Comparison of ENCODE assay signal across 8 cellular contexts in the genomic region with DNA sequence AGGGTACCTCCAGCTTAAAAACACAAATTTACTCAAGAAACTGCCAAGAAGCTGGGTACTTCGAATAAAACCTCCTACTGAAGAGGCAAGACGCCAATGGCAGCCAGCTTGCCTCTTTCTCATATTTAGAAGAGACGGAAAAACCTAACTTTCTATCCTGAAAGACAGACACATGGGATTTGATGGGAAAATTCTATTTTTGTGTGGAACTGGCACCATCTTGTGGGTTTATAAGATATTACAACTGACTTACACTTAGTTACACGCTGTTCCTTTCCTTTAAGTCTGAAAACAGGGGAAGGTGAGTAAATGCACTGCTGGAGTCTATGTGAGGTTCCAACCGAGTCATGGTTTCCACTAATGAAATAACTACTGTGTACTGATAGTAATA. TPM values are rescaled to one million over a fixed set of nuclear protein-coding genes. Genes with fewer than 3 reads are reported as not detected.
DNase-seq lines count a peak whose midpoint lies in the region; ATAC-seq, FAIRE-seq and TF ChIP-seq lines count a peak whose summit lies in the region.

No MANE protein-coding gene starts in this region.

- H3K79me1 ChIP-seq in H1 (ENCODE audit: low read depth, low read length) = no peaks in the 10 kb centered on the region

- CTCF ChIA-PET in H1 (lab: Charles Lee; ENCODE audit: partially characterized antibody) (interaction anchor here (0.6 to 2.3 kb wide), 18 partner anchors 9 to 1359 kb away, joined by 3 to 14 read pairs (median 4); a partner anchor contains a TSS), T-cell (lab: Charles Lee) (no interaction called here)

- peak; percentile 53 for DNase-seq in DMS 273 (lab: John Stamatoyannopoulos, UW; ENCODE audit: unreplicated experiment)
- DNase-seq in DMS 273 treated with DMSO at 0.1 percent for 48 hours (lab: John Stamatoyannopoulos, UW) = no peak
- DNase-seq in NCI-H748 (lab: John Stamatoyannopoulos, UW; ENCODE audit: unreplicated experiment) = peak; percentile 49
- no peak for DNase-seq in H1 (ENCODE audit: low read depth in 1 of 2, low spot score in 2 of 2)
- peak; percentile 51 for DNase-seq in middle frontal gyrus (ENCODE audit: extremely low spot score, low spot score)
- DNase-seq in T-cell = no peak

- H3K9me3 ChIP-seq in H1 (ENCODE audit: insufficient read depth in 2 of 2, low read depth in 1 of 2, low read length in 1 of 2) = no peaks in the 10 kb centered on the region

- H3K36me3 ChIP-seq in H1 (ENCODE audit: control insufficient read depth in 2 of 4, insufficient read depth in 4 of 4, low read length in 3 of 4) = peaks cover 0 to 13% (median 5%) of the 10 kb centered on the region in 4 experiments; a peak in 4 of 8 replicates

- H3K36me3 Mint-ChIP-seq in T-cell = peaks cover 73% of the 10 kb centered on the region

- no peak overlapping the region for H3K4me3 ChIP-seq in H1 (ENCODE audit: extremely low read depth in 1 of 4, insufficient read depth in 2 of 4, low read depth in 3 of 4, low read length in 4 of 4)

- TF ChIP-seq RAD21 in H1 (IDR thresholded peaks at IDR 0.05 in 1 of 2, conservative IDR thresholded peaks at IDR 0.05 in 1 of 2; ENCODE audit: low read depth in 2 of 2, low read length in 2 of 2) = peak; percentile 63 to 67

- no peak overlapping the region for H2BK20ac ChIP-seq in H1 (ENCODE audit: low read length)

- no peaks in the 10 kb centered on the region for H3K27me3 ChIP-seq in H1 (replicated peaks in 1 of 4; ENCODE audit: control insufficient read depth in 3 of 4, extremely low read depth in 1 of 4, insufficient read depth in 3 of 4, low read length in 3 of 4)

- no peak overlapping the region for H2AK5ac ChIP-seq in H1 (ENCODE audit: low read depth, low read length)

- ATAC-seq in GM18909 (IDR thresholded peaks at IDR 0.05; ENCODE audit: poor library complexity, unreplicated experiment) (no peak), T-cell (replicated peaks in 1 of 4) (no peak), GM19328 (IDR thresholded peaks at IDR 0.05; ENCODE audit: unreplicated experiment) (no peak)

- peaks cover 25 to 28% (median 28%) of the 10 kb centered on the region in 3 donors for H3K4me1 Mint-ChIP-seq in T-cell

- no peak overlapping the region for H2AFZ ChIP-seq in H1 (ENCODE audit: low read length)

- no peak overlapping the region for H3K4ac ChIP-seq in H1 (replicated peaks; ENCODE audit: insufficient read length, low read depth, low read length)

- no peaks in the 10 kb centered on the region for H3K27me3 Mint-ChIP-seq in T-cell

- no peak overlapping the region for H2BK15ac ChIP-seq in H1 (ENCODE audit: low read length)

- H3K27ac Mint-ChIP-seq in T-cell = no peak overlapping the region

- 59% methylated on average over 5 of the region's 5 CpGs; no CpG with 5 or more reads in 1 of the 2 experiments for WGBS in H1 (ENCODE audit: extremely low coverage in 1 of 2, insufficient coverage in 1 of 2, insufficient read length in 1 of 2, insufficient replicate concordance in 2 of 2, low coverage in 1 of 2, low lambda C conversion rate in 2 of 2, missing lambda C conversion rate in 1 of 2), 2 experiments

- H3K4me3 Mint-ChIP-seq in T-cell = no peak overlapping the region

- H4K5ac ChIP-seq in H1 (ENCODE audit: insufficient read length, low read depth, low read length) = no peak overlapping the region

- no peaks in the 10 kb centered on the region for H3K9me3 Mint-ChIP-seq in T-cell

- H2BK120ac ChIP-seq in H1 (replicated peaks; ENCODE audit: low read depth, low read length) = no peak overlapping the region

- H3K56ac ChIP-seq in H1 (replicated peaks; ENCODE audit: insufficient read length, low read depth, low read length) = no peak overlapping the region

- H3K4me2 ChIP-seq in H1 (ENCODE audit: insufficient read depth in 1 of 2, low read depth in 2 of 2, low read length in 2 of 2) = no peak overlapping the region

- H3K14ac ChIP-seq in H1 (ENCODE audit: insufficient read length) = no peak overlapping the region

- POLR2A ChIA-PET in H1 (lab: Charles Lee; ENCODE audit: partially characterized antibody) = interaction anchor here (4.8 kb wide), 1 partner anchor 10 kb away, joined by 27 read pairs; a partner anchor contains a TSS
- POLR2A ChIA-PET in T-cell (lab: Charles Lee) = interaction anchor here in 1 of 2 donors (1.8 kb wide), 1 partner anchor 10 kb away, joined by 6 read pairs; a partner anchor contains a TSS

- no peak overlapping the region for H2BK12ac ChIP-seq in H1 (ENCODE audit: low read depth, low read length)

- no peak overlapping the region for H4K8ac ChIP-seq in H1 (ENCODE audit: extremely low read depth, insufficient read depth, low read length)

- peaks cover 0 to 13% (median 7%) of the 10 kb centered on the region in 4 experiments for H3K4me1 ChIP-seq in H1 (replicated peaks in 1 of 4; ENCODE audit: control insufficient read depth in 3 of 4, insufficient read depth in 4 of 4, low read length in 3 of 4)

- no peak for TF ChIP-seq POLR2A in H1 (IDR thresholded peaks at IDR 0.05; ENCODE audit: control extremely low read depth in 1 of 2, low read depth in 2 of 2, low read length in 2 of 2)

- H4K20me1 ChIP-seq in H1 (replicated peaks in 1 of 2; ENCODE audit: control insufficient read depth in 1 of 2, insufficient read depth in 2 of 2, low read length in 2 of 2) = no peaks in the 10 kb centered on the region

- peak in 2 of 3 experiments; percentile 32 to 43; a peak in 2 of 4 replicates for TF ChIP-seq CTCF in H1 (IDR thresholded peaks at IDR 0.05; ENCODE audit: control extremely low read depth in 1 of 3, insufficient read depth in 1 of 3, low read depth in 1 of 3, low read length in 3 of 3)

- H3K27ac ChIP-seq in H1 (ENCODE audit: low read depth, low read length) = no peak overlapping the region

- H3K23ac ChIP-seq in H1 (ENCODE audit: insufficient read length) = no peak overlapping the region

- H3K9ac ChIP-seq in H1 (replicated peaks in 1 of 4; ENCODE audit: extremely low read depth in 1 of 4, low read depth in 3 of 4, low read length in 3 of 4) = no peak overlapping the region

- H3K18ac ChIP-seq in H1 (ENCODE audit: extremely low read depth, low read length) = no peak overlapping the region

- TF ChIP-seq EP300 in H1 (IDR thresholded peaks at IDR 0.05; ENCODE audit: borderline replicate concordance in 1 of 2, low read depth in 2 of 2, low read length in 2 of 2) = no peak

- no peaks in the 10 kb centered on the region for H3K23me2 ChIP-seq in H1 (ENCODE audit: low read depth, low read length)

- H4K91ac ChIP-seq in H1 (replicated peaks; ENCODE audit: insufficient read length, low read length) = no peak overlapping the region

- peak; percentile 60 for FAIRE-seq in H1 (lab: Jason Lieb, UNC)

- H3K79me2 ChIP-seq in H1 (ENCODE audit: control insufficient read depth in 1 of 2, insufficient read depth in 2 of 2, low read length in 2 of 2) = no peaks in the 10 kb centered on the region

- no peak overlapping the region for H2BK5ac ChIP-seq in H1 (ENCODE audit: low read depth, low read length)

TF ChIP-seq in H1, 55 proteins besides CTCF, POLR2A, EP300 and RAD21:
- TF ChIP-seq MAFK (IDR thresholded peaks at IDR 0.05; ENCODE audit: low read depth, low read length) = no peak
- TF ChIP-seq, protein P1, sequence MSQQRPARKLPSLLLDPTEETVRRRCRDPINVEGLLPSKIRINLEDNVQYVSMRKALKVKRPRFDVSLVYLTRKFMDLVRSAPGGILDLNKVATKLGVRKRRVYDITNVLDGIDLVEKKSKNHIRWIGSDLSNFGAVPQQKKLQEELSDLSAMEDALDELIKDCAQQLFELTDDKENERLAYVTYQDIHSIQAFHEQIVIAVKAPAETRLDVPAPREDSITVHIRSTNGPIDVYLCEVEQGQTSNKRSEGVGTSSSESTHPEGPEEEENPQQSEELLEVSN (IDR thresholded peaks at IDR 0.05) = no peak
- TF ChIP-seq, protein P2, sequence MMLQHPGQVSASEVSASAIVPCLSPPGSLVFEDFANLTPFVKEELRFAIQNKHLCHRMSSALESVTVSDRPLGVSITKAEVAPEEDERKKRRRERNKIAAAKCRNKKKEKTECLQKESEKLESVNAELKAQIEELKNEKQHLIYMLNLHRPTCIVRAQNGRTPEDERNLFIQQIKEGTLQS (IDR thresholded peaks at IDR 0.05; ENCODE audit: insufficient read depth, low read depth, low read length) = no peak
- TF ChIP-seq RNF2 (IDR thresholded peaks at IDR 0.05; ENCODE audit: borderline replicate concordance, low read depth, low read length, missing control alignments, poor library complexity, severe bottlenecking) = no peak
- no peak for TF ChIP-seq CBX5 (IDR thresholded peaks at IDR 0.05; ENCODE audit: low read depth, low read length)
- TF ChIP-seq RBBP5 (IDR thresholded peaks at IDR 0.05; ENCODE audit: borderline replicate concordance, low read depth, low read length) = no peak

RNA-seq across cellular contexts. Expression of a gene that starts 10.3 kb away (rescaled TPM):
- total RNA-seq in H1 (2021; fragmentation: NEBNext Ultra II Directional; extraction: Animal tissue kit (Norgen Biotek cat#: 25700)) = 9.3 and 9.9 TPM in 2 replicates
- polyA plus RNA-seq in H1 (2011; rRNA removed) = 2.9 and 3.0 TPM in 2 replicates
- 5.2 TPM for polyA plus RNA-seq in H1 (2011; cell fraction: cytosol; rRNA removed)
- polyA plus RNA-seq in H1 (2011; cell fraction: nucleus; rRNA removed) = 6.7 TPM
- polyA plus RNA-seq in H1 (2012, experiment 1 of 2) = 5.0 to 8.5 TPM (median 7.0 TPM) in 4 replicates
- polyA plus RNA-seq in H1 (2012, experiment 2 of 2) = 2.8 TPM
- polyA plus RNA-seq in H1 (2013, experiment 1 of 2) = 7.2 TPM
- 6.4 TPM for polyA plus RNA-seq in H1 (2013, experiment 2 of 2)
- 9.3 and 10.0 TPM in 2 replicates for polyA minus RNA-seq in H1 (2011; rRNA and poly(A)+ RNA removed)
- 6.0 TPM for polyA minus RNA-seq in H1 (2011; cell fraction: cytosol; rRNA and poly(A)+ RNA removed)
- polyA minus RNA-seq in H1 (2011; cell fraction: nucleus; rRNA and poly(A)+ RNA removed) = 7.0 TPM
- 10 to 100 TPM; 12.8 to 14.7 (median 13.8) TPM for total RNA-seq in T-cell

RNA-seq across cellular contexts. Expression of a gene that starts 33.7 kb away (rescaled TPM):
- total RNA-seq in H1 (2021; fragmentation: NEBNext Ultra II Directional; extraction: Animal tissue kit (Norgen Biotek cat#: 25700)) = 37.3 and 39.1 TPM in 2 replicates
- 6.7 and 14.2 TPM in 2 replicates for polyA plus RNA-seq in H1 (2011; rRNA removed)
- 14.1 TPM for polyA plus RNA-seq in H1 (2011; cell fraction: cytosol; rRNA removed)
- polyA plus RNA-seq in H1 (2011; cell fraction: nucleus; rRNA removed) = 7.9 TPM
- polyA plus RNA-seq in H1 (2012, experiment 1 of 2) = 13.7 to 22.6 TPM (median 16.6 TPM) in 4 replicates
- polyA plus RNA-seq in H1 (2012, experiment 2 of 2) = 1.6 TPM
- 16.6 TPM for polyA plus RNA-seq in H1 (2013, experiment 1 of 2)
- 17.9 TPM for polyA plus RNA-seq in H1 (2013, experiment 2 of 2)
- polyA minus RNA-seq in H1 (2011; rRNA and poly(A)+ RNA removed) = 26.5 and 38.3 TPM in 2 replicates
- polyA minus RNA-seq in H1 (2011; cell fraction: cytosol; rRNA and poly(A)+ RNA removed) = 12.8 TPM
- 26.2 TPM for polyA minus RNA-seq in H1 (2011; cell fraction: nucleus; rRNA and poly(A)+ RNA removed)
- 10 to 100 TPM; 29.4 to 34.6 (median 33.6) TPM for total RNA-seq in T-cell

Comparison
In these comparisons a context has a peak if more than half of its experiments do, and no peak if none do; other contexts are left out.
1. DNase-seq: peak in DMS 273 (single experiment), NCI-H748 (single experiment) and middle frontal gyrus (single experiment); none in DMS 273 treated with DMSO at 0.1 percent for 48 hours (single experiment), H1 (0 of 2) and T-cell (0 of 34).